In genomic region chr12:124428136-124428791, GRCh38 we compare ENCODE assay signal across 9 cellular contexts.
DNase-seq lines count a peak whose midpoint lies in the region; ATAC-seq and TF ChIP-seq lines count a peak whose summit lies in the region.
"Had no signal": no experiment of that assay in that cellular context is flagged by ENCODE, and none has a peak within 500 bp of the region (broad histone marks: within the 10 kb centered on the region; RNA-seq: fewer than 3 reads in every experiment).

No MANE protein-coding gene starts in this region.

- no peak for ATAC-seq in right lobe of liver
- ATAC-seq in GM18517 (IDR thresholded peaks at IDR 0.05; ENCODE audit: unreplicated experiment): no peak

- TF ChIP-seq POLR2A in right lobe of liver (IDR thresholded peaks at IDR 0.05) (no peak), vagina (IDR thresholded peaks at IDR 0.05) (no peak)

- no peaks in the 10 kb centered on the region for H3K27me3 ChIP-seq in liver (ENCODE audit: control insufficient read depth in 4 of 4, insufficient read depth in 4 of 4, low read length in 3 of 4)
- H3K27me3 ChIP-seq in right lobe of liver: no peaks in the 10 kb centered on the region
- H3K27me3 ChIP-seq in dorsolateral prefrontal cortex: no peaks in the 10 kb centered on the region
- H3K27me3 ChIP-seq in muscle layer of duodenum (ENCODE audit: low read depth, low read length): no peaks in the 10 kb centered on the region
- H3K27me3 ChIP-seq in vagina: no peaks in the 10 kb centered on the region

- H3K4me3 ChIP-seq in liver (ENCODE audit: low read depth in 1 of 3, low read length in 3 of 3) (no peak overlapping the region), right lobe of liver (no peak overlapping the region), dorsolateral prefrontal cortex (no peak overlapping the region), muscle layer of duodenum (ENCODE audit: low read depth in 1 of 2, low read length in 2 of 2) (no peak overlapping the region), vagina (no peak overlapping the region)

- no peaks in the 10 kb centered on the region for H3K9me3 ChIP-seq in liver (ENCODE audit: control insufficient read depth in 4 of 4, low read length in 3 of 4)
- no peaks in the 10 kb centered on the region for H3K9me3 ChIP-seq in right lobe of liver
- no peaks in the 10 kb centered on the region for H3K9me3 ChIP-seq in muscle layer of duodenum (ENCODE audit: control insufficient read depth in 1 of 2, low read length in 2 of 2)
- no peaks in the 10 kb centered on the region for H3K9me3 ChIP-seq in vagina

- H3K36me3 ChIP-seq in liver (ENCODE audit: control insufficient read depth in 4 of 4, insufficient read depth in 3 of 4, low read depth in 1 of 4, low read length in 3 of 4): peaks cover 0 to 22% (median 6%) of the 10 kb centered on the region in 4 donors
- peaks cover 0 to 18% (median 3%) of the 10 kb centered on the region in 4 donors for H3K36me3 ChIP-seq in right lobe of liver
- peaks cover 34 to 47% of the 10 kb centered on the region in 2 donors for H3K36me3 ChIP-seq in muscle layer of duodenum (ENCODE audit: control insufficient read depth in 1 of 2, insufficient read depth in 2 of 2, low read length in 2 of 2)
- peaks cover 0 to 40% of the 10 kb centered on the region in 2 donors for H3K36me3 ChIP-seq in vagina

- TF ChIP-seq CTCF in liver (IDR thresholded peaks at IDR 0.05; ENCODE audit: low read depth, low read length, missing input control) (no peak), right lobe of liver (IDR thresholded peaks at IDR 0.05) (no peak), dorsolateral prefrontal cortex (IDR thresholded peaks at IDR 0.05 in 54 of 56, conservative IDR thresholded peaks at IDR 0.05 in 2 of 56; ENCODE audit: low read depth in 1 of 56, partially characterized antibody in 56 of 56) (no peak), vagina (IDR thresholded peaks at IDR 0.05) (no peak)

- intact Hi-C loops in right lobe of liver (cut with DNase I): no loop called here
- intact Hi-C loops in dorsolateral prefrontal cortex (cut with DNase I): no loop called here
- intact Hi-C loops in vagina (cut with DNase I): loop anchor here (10.0 kb wide), 1 partner anchor 63 kb away; no protein-coding TSS in a partner anchor

- WGBS in liver: 76% methylated on average over 23 of the region's 23 CpGs
- 36% methylated on average over 9 of the region's 23 CpGs for WGBS in right lobe of liver (ENCODE audit: insufficient coverage, low coverage, low lambda C conversion rate, missing lambda C conversion rate)

- DNase-seq in right lobe of liver (no peak), dorsolateral prefrontal cortex (peak in 8 of 10 donors; percentile 61 to 93 (median 82)), vagina (ENCODE audit: extremely low spot score in 2 of 2) (no peak), activated T-cell treated with anti-CD3 and anti-CD28 coated beads for 4 hours (no peak), NCI-H2107 (lab: John Stamatoyannopoulos, UW) (no peak)
- DNase-seq: CD4-positive, alpha-beta T cell had no signal

- H3K27ac ChIP-seq in liver (ENCODE audit: low read depth in 1 of 2, low read length in 2 of 2) (peak overlapping the region; percentile 59 to 66), right lobe of liver (peak overlapping the region in 1 of 3 donors; percentile 43), dorsolateral prefrontal cortex (peak overlapping the region in 50 of 59 donors; percentile 8 to 84 (median 65)), muscle layer of duodenum (ENCODE audit: low read length) (peak overlapping the region; percentile 49), vagina (peak overlapping the region; percentile 80)

- no peak for TF ChIP-seq RAD21 in liver (IDR thresholded peaks at IDR 0.05)

- H3K4me1 ChIP-seq in liver (ENCODE audit: control insufficient read depth in 4 of 4, insufficient read depth in 4 of 4, low read length in 3 of 4) (peaks cover 4 to 26% (median 6%) of the 10 kb centered on the region in 4 donors), right lobe of liver (peaks cover 0 to 15% (median 4%) of the 10 kb centered on the region in 4 donors), muscle layer of duodenum (ENCODE audit: control insufficient read depth in 1 of 2, insufficient read depth in 2 of 2, low read length in 2 of 2) (peaks cover 17 to 51% of the 10 kb centered on the region in 2 donors), vagina (peaks cover 52% of the 10 kb centered on the region)

- H3K9ac ChIP-seq in liver (ENCODE audit: low read depth in 1 of 2, low read length in 2 of 2): no peak overlapping the region

TF ChIP-seq in liver, 16 proteins besides CTCF, POLR2A, EP300 and RAD21:
- no peak for TF ChIP-seq ATF3 (IDR thresholded peaks at IDR 0.05)
- no peak for TF ChIP-seq NR2F2 (IDR thresholded peaks at IDR 0.05)
- no peak for TF ChIP-seq FOXA1 (IDR thresholded peaks at IDR 0.05)
- no peak for TF ChIP-seq JUND (IDR thresholded peaks at IDR 0.05)
- no peak for TF ChIP-seq HNF4A (conservative IDR thresholded peaks at IDR 0.05)

Comparison
In these comparisons a context has a peak if more than half of its experiments do, and no peak if none do; other contexts are left out.
1. DNase-seq: peak in dorsolateral prefrontal cortex (8 of 10); none in right lobe of liver (0 of 3), vagina (0 of 2), activated T-cell treated with anti-CD3 and anti-CD28 coated beads for 4 hours (single experiment) and NCI-H2107 (single experiment).